22 cellular contexts compared by ENCODE assay signal in the genomic region with DNA sequence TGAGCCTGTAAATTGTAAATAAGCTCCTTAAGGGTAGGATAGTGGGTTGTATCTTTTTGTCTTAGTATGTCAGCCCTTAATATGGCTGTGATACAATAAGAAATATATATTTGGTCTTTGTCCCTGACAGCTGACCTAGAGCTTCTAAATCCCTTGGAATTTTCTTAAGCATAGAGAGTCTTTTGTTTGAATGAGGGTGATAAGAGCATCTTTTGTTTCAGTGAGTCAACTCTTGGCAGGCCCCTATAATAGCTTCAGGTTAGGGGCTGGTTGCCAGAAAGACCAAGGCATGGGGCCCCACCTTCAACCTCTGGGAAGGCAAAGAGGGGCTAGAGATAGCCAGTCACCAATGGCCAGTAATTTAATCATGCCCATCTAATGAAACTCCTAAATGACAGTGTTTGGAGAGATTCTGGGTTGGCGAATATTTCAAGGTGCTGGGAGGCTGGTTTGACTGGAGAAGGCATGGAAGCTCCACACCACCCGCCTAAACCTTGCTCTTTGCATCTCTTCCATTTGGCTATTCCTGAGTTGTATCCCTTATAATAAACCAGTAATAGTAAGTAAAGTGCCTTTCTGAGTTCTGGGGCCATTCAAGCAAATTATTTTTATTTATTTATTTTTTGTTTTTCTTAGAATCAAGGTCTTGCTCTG. TPM values are rescaled to one million over a fixed set of nuclear protein-coding genes. Genes with fewer than 3 reads are reported as not detected.
DNase-seq lines count a peak whose midpoint lies in the region; ATAC-seq, FAIRE-seq and TF ChIP-seq lines count a peak whose summit lies in the region.
"Had no signal": no experiment of that assay in that cellular context is flagged by ENCODE, and none has a peak within 500 bp of the region (broad histone marks: within the 10 kb centered on the region; RNA-seq: fewer than 3 reads in every experiment).

No MANE protein-coding gene starts in this region.

- no peak for TF ChIP-seq POLR2A in A549 (IDR thresholded peaks at IDR 0.05; ENCODE audit: low read length)

- FAIRE-seq in A549 (lab: Jason Lieb, UNC), result no peak
- peak; percentile 44 for FAIRE-seq in HTR-8/SVneo (lab: Jason Lieb, UNC)
- FAIRE-seq: A204.1, D721Med, GM12891 had no signal

- no peak overlapping the region for H3K4me3 ChIP-seq in A549
- no peak overlapping the region for H3K4me3 ChIP-seq in fibroblast of pulmonary artery (replicated peaks; ENCODE audit: low read depth, low read length)
- H3K4me3 ChIP-seq: BLaER1, breast epithelium, HAP-1 had no signal

- DNase-seq in A549 (ENCODE audit: low read depth in 1 of 2, low spot score in 1 of 2), result no peak
- DNase-seq in HTR-8/SVneo (ENCODE audit: insufficient read length, low spot score), result no peak
- DNase-seq in fibroblast of pulmonary artery (ENCODE audit: low read depth), result peak; percentile 66
- DNase-seq in NCI-H2107 treated with DMSO at 0.1 percent for 48 hours (lab: John Stamatoyannopoulos, UW; ENCODE audit: unreplicated experiment), result no peak
- DNase-seq in NCI-H345 (lab: John Stamatoyannopoulos, UW), result no peak
- DNase-seq: activated B cell treated with CpG ODN at 0.5 μM for 24 hours; activated CD8-positive, alpha-beta T cell treated with anti-CD3 and anti-CD28 coated beads, Interleukin-2, amount 10 ng/mL, durations not matched to agents 7 days and 5 days; activated T-cell treated with anti-CD3 and anti-CD28 coated beads, Interleukin-2, amount 50 U/mL, for 72 hours; left colon; NCI-H2029 treated with DMSO at 0.1 percent for 48 hours; nephron progenitor cell had no signal

- peak overlapping the region; percentile 20; the same call in 1 of the 3 replicates for H3K4me2 ChIP-seq in A549
- H3K4me2 ChIP-seq: BLaER1 had no signal

- peaks cover 44% of the 10 kb centered on the region for H3K4me1 ChIP-seq in A549
- H3K4me1 ChIP-seq: breast epithelium had no signal

- no peak for TF ChIP-seq RAD21 in A549 (conservative IDR thresholded peaks at IDR 0.05 in 1 of 2, IDR thresholded peaks at IDR 0.05 in 1 of 2)

- peak in 1 of 2 experiments; percentile 37; a peak in 3 of 6 replicates for ATAC-seq in A549
- ATAC-seq in SK-N-SH treated with all-trans-retinoic acid at 6 μM for 48 hours, result peak; percentile 50
- no peak for ATAC-seq in GM18873 (IDR thresholded peaks at IDR 0.05; ENCODE audit: low FRiP score, unreplicated experiment)
- no peak for ATAC-seq in HG03196 (IDR thresholded peaks at IDR 0.05; ENCODE audit: unreplicated experiment)
- ATAC-seq: activated CD8-positive, alpha-beta T cell treated with anti-CD3 and anti-CD28 coated beads, Interleukin-2, amount 10 ng/mL, durations not matched to agents 7 days and 5 days; activated naive CD4-positive, alpha-beta T cell treated with anti-CD3 and anti-CD28 coated beads, Interleukin-2, amount 50 U/mL, for 72 hours; activated T-cell treated with anti-CD3 and anti-CD28 coated beads, Interleukin-2, amount 50 U/mL, for 72 hours; left colon had no signal

- TF ChIP-seq EP300 in A549 (IDR thresholded peaks at IDR 0.05), result no peak

- WGBS in A549 (ENCODE audit: missing lambda C conversion rate), result 91% methylated on average over 2 of the region's 2 CpGs

- CTCF ChIA-PET in A549 (lab: Yijun Ruan, JAX), result interaction anchor here (1.0 to 2.5 kb wide), 6 partner anchors 9 to 85 kb away, joined by 3 to 12 read pairs (median 7); no protein-coding TSS in a partner anchor

- no peaks in the 10 kb centered on the region for H3K9me3 ChIP-seq in A549
- H3K9me3 ChIP-seq: BLaER1, breast epithelium had no signal

- POLR2A ChIA-PET in A549 (lab: Yijun Ruan, JAX), result interaction anchor here (1.5 to 1.9 kb wide), 2 partner anchors 9 to 11 kb away, joined by 4 to 8 read pairs; a partner anchor contains a TSS

- TF ChIP-seq CTCF in A549 (IDR thresholded peaks at IDR 0.05), result no peak
- no peak for TF ChIP-seq CTCF in fibroblast of pulmonary artery (IDR thresholded peaks at IDR 0.05; ENCODE audit: low read length, missing control alignments)

- no peak overlapping the region for H3K27ac ChIP-seq in A549
- H3K27ac ChIP-seq: BLaER1, breast epithelium, epithelial cell of prostate had no signal

TF ChIP-seq in A549, 52 proteins besides CTCF, POLR2A, EP300 and RAD21 (continues in another document):
- no peak for TF ChIP-seq CHD2 (IDR thresholded peaks at IDR 0.05; ENCODE audit: low read length, partially characterized antibody)
- TF ChIP-seq FOSL2 (IDR thresholded peaks at IDR 0.05), result no peak
- no peak for TF ChIP-seq FOSL2 (CRISPR knock-in tag; IDR thresholded peaks at IDR 0.05)
- no peak for TF ChIP-seq RNF2 (IDR thresholded peaks at IDR 0.05; ENCODE audit: borderline replicate concordance, low read depth)
- TF ChIP-seq HEYL (CRISPR knock-in tag; IDR thresholded peaks at IDR 0.05), result no peak
- TF ChIP-seq GATA3 (IDR thresholded peaks at IDR 0.05; ENCODE audit: borderline replicate concordance), result no peak
- TF ChIP-seq MAFK (IDR thresholded peaks at IDR 0.05; ENCODE audit: partially characterized antibody), result no peak
- TF ChIP-seq JUN (IDR thresholded peaks at IDR 0.05), result no peak
- TF ChIP-seq CEBPB (IDR thresholded peaks at IDR 0.05), result no peak
- no peak for TF ChIP-seq MAZ (IDR thresholded peaks at IDR 0.05; ENCODE audit: borderline replicate concordance, low read depth, low read length)
- no peak for TF ChIP-seq NFE2L2 (conservative IDR thresholded peaks at IDR 0.05; ENCODE audit: low read length)
- TF ChIP-seq EHF (CRISPR knock-in tag; IDR thresholded peaks at IDR 0.05), result no peak
- no peak for TF ChIP-seq ESRRA (IDR thresholded peaks at IDR 0.05; ENCODE audit: borderline replicate concordance, low read length)
- TF ChIP-seq, protein P1, sequence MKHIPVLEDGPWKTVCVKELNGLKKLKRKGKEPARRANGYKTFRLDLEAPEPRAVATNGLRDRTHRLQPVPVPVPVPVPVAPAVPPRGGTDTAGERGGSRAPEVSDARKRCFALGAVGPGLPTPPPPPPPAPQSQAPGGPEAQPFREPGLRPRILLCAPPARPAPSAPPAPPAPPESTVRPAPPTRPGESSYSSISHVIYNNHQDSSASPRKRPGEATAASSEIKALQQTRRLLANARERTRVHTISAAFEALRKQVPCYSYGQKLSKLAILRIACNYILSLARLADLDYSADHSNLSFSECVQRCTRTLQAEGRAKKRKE (CRISPR knock-in tag; IDR thresholded peaks at IDR 0.05; ENCODE audit: low read depth), result no peak
- no peak for TF ChIP-seq POLR2AphosphoS2 (conservative IDR thresholded peaks at IDR 0.05; ENCODE audit: low read length)
- TF ChIP-seq SMC3 (IDR thresholded peaks at IDR 0.05), result no peak

TF ChIP-seq in SK-N-SH treated with all-trans-retinoic acid at 6 μM for 48 hours, 23 proteins besides CTCF, POLR2A, EP300 and RAD21:
- peak; percentile 42; the same call in 1 of the 2 replicates for TF ChIP-seq ISL1 (CRISPR knock-in tag; IDR thresholded peaks at IDR 0.05)
- TF ChIP-seq, protein P2, sequence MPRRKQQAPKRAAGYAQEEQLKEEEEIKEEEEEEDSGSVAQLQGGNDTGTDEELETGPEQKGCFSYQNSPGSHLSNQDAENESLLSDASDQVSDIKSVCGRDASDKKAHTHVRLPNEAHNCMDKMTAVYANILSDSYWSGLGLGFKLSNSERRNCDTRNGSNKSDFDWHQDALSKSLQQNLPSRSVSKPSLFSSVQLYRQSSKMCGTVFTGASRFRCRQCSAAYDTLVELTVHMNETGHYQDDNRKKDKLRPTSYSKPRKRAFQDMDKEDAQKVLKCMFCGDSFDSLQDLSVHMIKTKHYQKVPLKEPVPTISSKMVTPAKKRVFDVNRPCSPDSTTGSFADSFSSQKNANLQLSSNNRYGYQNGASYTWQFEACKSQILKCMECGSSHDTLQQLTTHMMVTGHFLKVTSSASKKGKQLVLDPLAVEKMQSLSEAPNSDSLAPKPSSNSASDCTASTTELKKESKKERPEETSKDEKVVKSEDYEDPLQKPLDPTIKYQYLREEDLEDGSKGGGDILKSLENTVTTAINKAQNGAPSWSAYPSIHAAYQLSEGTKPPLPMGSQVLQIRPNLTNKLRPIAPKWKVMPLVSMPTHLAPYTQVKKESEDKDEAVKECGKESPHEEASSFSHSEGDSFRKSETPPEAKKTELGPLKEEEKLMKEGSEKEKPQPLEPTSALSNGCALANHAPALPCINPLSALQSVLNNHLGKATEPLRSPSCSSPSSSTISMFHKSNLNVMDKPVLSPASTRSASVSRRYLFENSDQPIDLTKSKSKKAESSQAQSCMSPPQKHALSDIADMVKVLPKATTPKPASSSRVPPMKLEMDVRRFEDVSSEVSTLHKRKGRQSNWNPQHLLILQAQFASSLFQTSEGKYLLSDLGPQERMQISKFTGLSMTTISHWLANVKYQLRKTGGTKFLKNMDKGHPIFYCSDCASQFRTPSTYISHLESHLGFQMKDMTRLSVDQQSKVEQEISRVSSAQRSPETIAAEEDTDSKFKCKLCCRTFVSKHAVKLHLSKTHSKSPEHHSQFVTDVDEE (CRISPR knock-in tag; IDR thresholded peaks at IDR 0.05), result no peak

RNA-seq across cellular contexts. Expression of a gene that starts 10.5 kb away (rescaled TPM):
- polyA plus RNA-seq in A549 (2011; rRNA removed) (25.2 and 32.6 TPM in 2 replicates), A549 (2017; fragmentation: RNase III; extraction: RNeasy Plus Mini Kit Qiagen cat#74134 plus additional on column Dnase treatment) (23.4 to 26.8 TPM (median 26.6 TPM) in 3 replicates)
- 7.0 and 7.3 TPM in 2 replicates for polyA plus RNA-seq in A549 (2012; cell fraction: cytosol; rRNA removed)
- 5.7 and 7.3 TPM in 2 replicates for polyA plus RNA-seq in A549 (2012; cell fraction: nucleus; rRNA removed)
- polyA minus RNA-seq in A549 (2011; rRNA and poly(A)+ RNA removed), result 14.7 and 15.7 TPM in 2 replicates
